In genomic region chr3:133269393-133269792, GRCh38 we compare ENCODE assay signal across 25 cellular contexts.
DNase-seq lines count a peak whose midpoint lies in the region; ATAC-seq and FAIRE-seq lines count a peak whose summit lies in the region.
"Had no signal": no experiment of that assay in that cellular context is flagged by ENCODE, and none has a peak within 500 bp of the region (broad histone marks: within the 10 kb centered on the region; RNA-seq: fewer than 3 reads in every experiment).

No MANE protein-coding gene starts in this region.

- H3K36me3 ChIP-seq in small intestine (ENCODE audit: control insufficient read depth in 2 of 2, insufficient read depth in 2 of 2, low read length in 2 of 2), result no peaks in the 10 kb centered on the region
- H3K36me3 ChIP-seq: BLaER1 treated with 17β-estradiol and CSF1 and Interleukin-3, amounts not matched to agents 10 nM and 100 nM; left ventricle myocardium inferior; SJSA1; uterus had no signal

- peaks cover 23% of the 10 kb centered on the region for H3K27me3 Mint-ChIP-seq in activated CD4-positive, alpha-beta T cell treated with anti-CD3 and anti-CD28 coated beads for 36 hours
- H3K27me3 Mint-ChIP-seq in activated CD4-positive, alpha-beta memory T cell treated with anti-CD3 and anti-CD28 coated beads, Interleukin-2, amount 10 ng/mL, durations not matched to agents 7 days and 5 days, result peaks cover 12% of the 10 kb centered on the region

- peaks cover 10% of the 10 kb centered on the region for H3K4me1 Mint-ChIP-seq in activated CD4-positive, alpha-beta T cell treated with anti-CD3 and anti-CD28 coated beads for 36 hours
- no peaks in the 10 kb centered on the region for H3K4me1 Mint-ChIP-seq in activated CD4-positive, alpha-beta memory T cell treated with anti-CD3 and anti-CD28 coated beads, Interleukin-2, amount 10 ng/mL, durations not matched to agents 7 days and 5 days

- H3K27me3 ChIP-seq in small intestine (ENCODE audit: control insufficient read depth in 2 of 2, insufficient read depth in 2 of 2, low read length in 2 of 2), result no peaks in the 10 kb centered on the region
- H3K27me3 ChIP-seq: BLaER1 treated with 17β-estradiol and CSF1 and Interleukin-3, amounts not matched to agents 10 nM and 100 nM; SJSA1; uterus had no signal

- intact Hi-C loops in activated CD4-positive, alpha-beta T cell treated with anti-CD3 and anti-CD28 coated beads for 36 hours (cut with DNase I, micrococcal nuclease), result no loop called here

- FAIRE-seq in small intestine (lab: Jason Lieb, UNC), result no peak
- FAIRE-seq: A204.1, astrocyte had no signal

- H3K27ac ChIP-seq in small intestine (ENCODE audit: low read depth in 1 of 2, low read length in 1 of 2), result no peak overlapping the region
- H3K27ac ChIP-seq: BLaER1 treated with 17β-estradiol and CSF1 and Interleukin-3, amounts not matched to agents 10 nM and 100 nM; left ventricle myocardium inferior; SJSA1; uterus had no signal

- POLR2A ChIA-PET in activated CD4-positive, alpha-beta T cell treated with anti-CD3 and anti-CD28 coated beads for 36 hours (lab: Charles Lee), result no interaction called here
- POLR2A ChIA-PET in activated CD4-positive, alpha-beta memory T cell treated with anti-CD3 and anti-CD28 coated beads, Interleukin-2, amount 10 ng/mL, durations not matched to agents 7 days and 5 days (lab: Charles Lee), result no interaction called here

- CTCF ChIA-PET in activated CD4-positive, alpha-beta T cell treated with anti-CD3 and anti-CD28 coated beads for 36 hours (lab: Charles Lee), result no interaction called here
- CTCF ChIA-PET in activated CD4-positive, alpha-beta memory T cell treated with anti-CD3 and anti-CD28 coated beads, Interleukin-2, amount 10 ng/mL, durations not matched to agents 7 days and 5 days (lab: Charles Lee), result no interaction called here

- H3K4me3 ChIP-seq in small intestine (ENCODE audit: low read depth in 1 of 2, low read length in 2 of 2), result no peak overlapping the region
- H3K4me3 ChIP-seq: BLaER1 treated with 17β-estradiol and CSF1 and Interleukin-3, amounts not matched to agents 10 nM and 100 nM; left ventricle myocardium inferior; SJSA1; uterus had no signal

- H3K27ac Mint-ChIP-seq in activated CD4-positive, alpha-beta T cell treated with anti-CD3 and anti-CD28 coated beads for 36 hours, result no peak overlapping the region
- no peak overlapping the region for H3K27ac Mint-ChIP-seq in activated CD4-positive, alpha-beta memory T cell treated with anti-CD3 and anti-CD28 coated beads, Interleukin-2, amount 10 ng/mL, durations not matched to agents 7 days and 5 days
- H3K27ac Mint-ChIP-seq: activated CD8-positive, alpha-beta T cell treated with anti-CD3 and anti-CD28 coated beads for 36 hours; activated naive CD4-positive, alpha-beta T cell treated with anti-CD3 and anti-CD28 coated beads for 36 hours had no signal

- H3K36me3 Mint-ChIP-seq in activated CD4-positive, alpha-beta T cell treated with anti-CD3 and anti-CD28 coated beads for 36 hours (ENCODE audit: low read depth), result no peaks in the 10 kb centered on the region
- H3K36me3 Mint-ChIP-seq in activated CD4-positive, alpha-beta memory T cell treated with anti-CD3 and anti-CD28 coated beads, Interleukin-2, amount 10 ng/mL, durations not matched to agents 7 days and 5 days (ENCODE audit: low read depth), result no peaks in the 10 kb centered on the region

- H3K9me3 Mint-ChIP-seq in activated CD4-positive, alpha-beta T cell treated with anti-CD3 and anti-CD28 coated beads for 36 hours (ENCODE audit: low read depth), result no peaks in the 10 kb centered on the region
- H3K9me3 Mint-ChIP-seq in activated CD4-positive, alpha-beta memory T cell treated with anti-CD3 and anti-CD28 coated beads, Interleukin-2, amount 10 ng/mL, durations not matched to agents 7 days and 5 days, result no peaks in the 10 kb centered on the region
- H3K9me3 Mint-ChIP-seq: activated CD8-positive, alpha-beta T cell treated with anti-CD3 and anti-CD28 coated beads for 36 hours; activated naive CD4-positive, alpha-beta T cell treated with anti-CD3 and anti-CD28 coated beads for 36 hours had no signal

- no peak overlapping the region for H3K4me3 Mint-ChIP-seq in activated CD4-positive, alpha-beta T cell treated with anti-CD3 and anti-CD28 coated beads for 36 hours
- H3K4me3 Mint-ChIP-seq in activated CD4-positive, alpha-beta memory T cell treated with anti-CD3 and anti-CD28 coated beads, Interleukin-2, amount 10 ng/mL, durations not matched to agents 7 days and 5 days, result no peak overlapping the region
- H3K4me3 Mint-ChIP-seq: activated CD8-positive, alpha-beta T cell treated with anti-CD3 and anti-CD28 coated beads for 36 hours; activated naive CD4-positive, alpha-beta T cell treated with anti-CD3 and anti-CD28 coated beads for 36 hours had no signal

- DNase-seq in activated CD4-positive, alpha-beta T cell treated with anti-CD3 and anti-CD28 coated beads for 36 hours, result no peak
- no peak for DNase-seq in activated CD4-positive, alpha-beta T cell treated with anti-CD3 and anti-CD28 coated beads, Interleukin-2, amount 50 U/mL, for 4 hours
- DNase-seq in NCI-H2029 treated with DMSO at 0.1 percent for 48 hours (lab: John Stamatoyannopoulos, UW) (peak; percentile 91), NCI-H748 treated with DMSO at 0.1 percent for 48 hours (lab: John Stamatoyannopoulos, UW) (peak; percentile 23), small intestine (peak; percentile 41)
- no peak for DNase-seq in activated CD4-positive, alpha-beta memory T cell treated with anti-CD3 and anti-CD28 coated beads, Interleukin-2, amount 10 ng/mL, durations not matched to agents 7 days and 5 days
- DNase-seq: activated CD8-positive, alpha-beta T cell treated with anti-CD3 and anti-CD28 coated beads for 36 hours; activated naive CD4-positive, alpha-beta T cell treated with anti-CD3 and anti-CD28 coated beads for 36 hours; activated T-cell treated with anti-CD3 and anti-CD28 coated beads, Interleukin-2, amount 50 U/mL, for 1 hour; DMS53; head of caudate nucleus; left ventricle myocardium inferior; MV-4-11; NCI-H526 treated with DMSO at 0.1 percent for 48 hours; substantia nigra; T-helper 2 cell; uterus had no signal

- H3K4me1 ChIP-seq in small intestine (ENCODE audit: control insufficient read depth in 2 of 2, insufficient read depth in 1 of 2, low read depth in 1 of 2, low read length in 1 of 2), result no peaks in the 10 kb centered on the region
- H3K4me1 ChIP-seq: BLaER1 treated with 17β-estradiol and CSF1 and Interleukin-3, amounts not matched to agents 10 nM and 100 nM; SJSA1; uterus had no signal

- WGBS in small intestine, 3 donors, result 14 to 21% (median 19%) methylated on average over 1 of the region's 1 CpG

- no peaks in the 10 kb centered on the region for H3K9me3 ChIP-seq in small intestine (ENCODE audit: control insufficient read depth, low read depth)
- H3K9me3 ChIP-seq: BLaER1 treated with 17β-estradiol and CSF1 and Interleukin-3, amounts not matched to agents 10 nM and 100 nM; left ventricle myocardium inferior; SJSA1; uterus had no signal

- peak; percentile 19 for ATAC-seq in activated CD4-positive, alpha-beta T cell treated with anti-CD3 and anti-CD28 coated beads for 36 hours
- ATAC-seq in HG02623 (IDR thresholded peaks at IDR 0.05; ENCODE audit: unreplicated experiment), result no peak
- no peak for ATAC-seq in GM18907 (IDR thresholded peaks at IDR 0.05; ENCODE audit: unreplicated experiment)
- ATAC-seq: activated CD8-positive, alpha-beta T cell treated with anti-CD3 and anti-CD28 coated beads for 36 hours; HCT116; Panc1 had no signal

Comparison
In these comparisons a context has a peak if more than half of its experiments do, and no peak if none do; other contexts are left out.
1. DNase-seq: peak in NCI-H2029 treated with DMSO at 0.1 percent for 48 hours (single experiment), NCI-H748 treated with DMSO at 0.1 percent for 48 hours (single experiment) and small intestine (single experiment); none in activated CD4-positive, alpha-beta T cell treated with anti-CD3 and anti-CD28 coated beads for 36 hours (single experiment), activated CD4-positive, alpha-beta T cell treated with anti-CD3 and anti-CD28 coated beads, Interleukin-2, amount 50 U/mL, for 4 hours (0 of 2) and activated CD4-positive, alpha-beta memory T cell treated with anti-CD3 and anti-CD28 coated beads, Interleukin-2, amount 10 ng/mL, durations not matched to agents 7 days and 5 days (single experiment).